ENCODE assay signal across 13 cellular contexts in the genomic region with DNA sequence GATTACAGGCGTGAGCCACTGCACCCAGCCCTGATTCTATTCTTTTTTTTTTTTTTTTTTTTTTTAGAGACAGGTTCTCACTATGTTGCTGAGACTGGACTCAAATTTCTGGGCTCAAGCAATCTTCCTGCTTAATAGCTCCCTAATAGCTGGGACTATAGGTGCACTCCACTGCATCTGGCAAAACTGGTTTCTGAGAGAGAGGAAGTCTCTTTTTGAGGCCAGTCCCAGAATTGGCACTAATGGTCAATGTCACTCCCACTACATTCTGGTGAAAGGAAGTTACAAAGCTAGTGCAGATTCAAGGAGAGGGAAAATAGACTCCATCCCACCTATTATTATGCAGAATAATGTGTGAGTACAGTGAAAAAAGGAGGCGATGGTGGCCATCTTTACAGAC.
"Had no signal": no experiment of that assay in that cellular context is flagged by ENCODE, and none has a peak within 500 bp of the region (broad histone marks: within the 10 kb centered on the region; RNA-seq: fewer than 3 reads in every experiment).

No MANE protein-coding gene starts in this region.

- H3K4me3 ChIP-seq: vagina had no signal

- H3K27ac ChIP-seq: brain microvascular endothelial cell, parathyroid adenoma, vagina had no signal

- H3K9me3 ChIP-seq: vagina had no signal

- H3K27me3 ChIP-seq: brain microvascular endothelial cell, vagina had no signal

- H3K9ac ChIP-seq: parathyroid adenoma had no signal

- H3K36me3 ChIP-seq: brain microvascular endothelial cell, vagina had no signal

- ATAC-seq: activated CD8-positive, alpha-beta memory T cell treated with anti-CD3 and anti-CD28 coated beads, Interleukin-2, amount 10 ng/mL, durations not matched to agents 7 days and 5 days had no signal

- DNase-seq: activated CD4-positive, alpha-beta T cell treated with anti-CD3 and anti-CD28 coated beads, Interleukin-2, amount 50 U/mL, for 4 hours; activated CD8-positive, alpha-beta memory T cell treated with anti-CD3 and anti-CD28 coated beads, Interleukin-2, amount 10 ng/mL, durations not matched to agents 7 days and 5 days; activated gamma-delta T cell; activated T-cell treated with anti-CD3 and anti-CD28 coated beads, Interleukin-2, amount 50 U/mL, for 24 hours; brain microvascular endothelial cell; hippocampal formation; kidney glomerular epithelial cell; midbrain; retina; stimulated activated CD4-positive, alpha-beta T cell treated with anti-CD3 and anti-CD28 coated beads, Interleukin-4, amount 100 ng/mL, for 1 hour; stimulated activated CD8-positive, alpha-beta memory T cell treated with anti-CD3 and anti-CD28 coated beads, Interleukin-4, amount 100 ng/mL, for 48 hours had no signal

- H2AFZ ChIP-seq: parathyroid adenoma had no signal

- H3K79me2 ChIP-seq: parathyroid adenoma had no signal

- H3K4me1 ChIP-seq: parathyroid adenoma had no signal
